Comparison of ENCODE assay signal across 18 cellular contexts in genomic region chr1:159430985-159431384, GRCh38. TPM values are rescaled to one million over a fixed set of nuclear protein-coding genes. Genes with fewer than 3 reads are reported as not detected.
DNase-seq lines count a peak whose midpoint lies in the region; ATAC-seq and TF ChIP-seq lines count a peak whose summit lies in the region.
"Had no signal": no experiment of that assay in that cellular context is flagged by ENCODE, and none has a peak within 500 bp of the region (broad histone marks: within the 10 kb centered on the region; RNA-seq: fewer than 3 reads in every experiment).

No MANE protein-coding gene starts in this region.

- H2BK120ac ChIP-seq in H9 (ENCODE audit: low read depth, low read length, poor library complexity, severe bottlenecking) = no peak overlapping the region

- no peak overlapping the region for H3K4me3 Mint-ChIP-seq in H9
- H3K4me3 Mint-ChIP-seq: B cell; CD4-positive, alpha-beta memory T cell; IgD-negative memory B cell had no signal

- H3K23me2 ChIP-seq in H9 (ENCODE audit: insufficient read length, low read depth, low read length, poor library complexity, severe bottlenecking) = no peaks in the 10 kb centered on the region

- no peak overlapping the region for H3K56ac ChIP-seq in H9 (ENCODE audit: insufficient read length, low read depth, low read length)

- H3K27ac Mint-ChIP-seq in H9 = no peak overlapping the region
- H3K27ac Mint-ChIP-seq: B cell; CD4-positive, alpha-beta memory T cell; IgD-negative memory B cell had no signal

- H3K79me2 ChIP-seq in H9 (ENCODE audit: insufficient read depth, low read length) = no peaks in the 10 kb centered on the region

- no peak overlapping the region for H2BK5ac ChIP-seq in H9 (ENCODE audit: insufficient read length, low read length)

- H3K4me2 ChIP-seq in H9 (ENCODE audit: insufficient read depth, insufficient read length, low read length) = no peak overlapping the region

- H3K4me1 ChIP-seq in right atrium auricular region (no peaks in the 10 kb centered on the region), gastroesophageal sphincter (no peaks in the 10 kb centered on the region), H9 (ENCODE audit: insufficient read depth, low read length) (no peaks in the 10 kb centered on the region)

- no peaks in the 10 kb centered on the region for H3K9me3 ChIP-seq in right atrium auricular region
- H3K9me3 ChIP-seq in gastroesophageal sphincter = no peaks in the 10 kb centered on the region
- H3K9me3 ChIP-seq in H9 (ENCODE audit: control insufficient read depth, low read depth, low read length) = no peaks in the 10 kb centered on the region

- H2BK15ac ChIP-seq in H9 (ENCODE audit: low read depth, low read length) = no peak overlapping the region

- DNase-seq in left ventricle myocardium superior = no peak
- no peak for DNase-seq in right atrium auricular region (ENCODE audit: low spot score)
- DNase-seq in pons (ENCODE audit: low spot score) = peak; percentile 58
- DNase-seq in KBM-7 = no peak
- no peak for DNase-seq in H9
- DNase-seq: ACHN; CD4-positive, alpha-beta memory T cell; DMS79 had no signal

- peaks cover 2% of the 10 kb centered on the region for H3K27me3 Mint-ChIP-seq in H9 (ENCODE audit: low read depth)

- in situ Hi-C loops in KBM-7 (cut with MboI; ENCODE audit: low pct_unique_long_range_greater_than_20kb, low sequenced_read_pairs) = no loop called here

- no peak overlapping the region for H3K9ac ChIP-seq in H9 (ENCODE audit: extremely low read depth, insufficient read length, low read length)

- ATAC-seq in left ventricle myocardium superior = peak; percentile 31
- ATAC-seq in gastroesophageal sphincter = peak; percentile 31
- no peak for ATAC-seq in HG03045 (IDR thresholded peaks at IDR 0.05; ENCODE audit: unreplicated experiment)
- ATAC-seq: GM12878, HCT116 had no signal

- no peaks in the 10 kb centered on the region for H3K4me1 Mint-ChIP-seq in H9
- H3K4me1 Mint-ChIP-seq: B cell; CD4-positive, alpha-beta memory T cell; IgD-negative memory B cell had no signal

- TF ChIP-seq CTCF in right atrium auricular region (IDR thresholded peaks at IDR 0.05) (no peak), gastroesophageal sphincter (IDR thresholded peaks at IDR 0.05) (no peak), H9 (conservative IDR thresholded peaks at IDR 0.05) (no peak)

- no peak overlapping the region for H3K18ac ChIP-seq in H9 (ENCODE audit: insufficient read length, low read depth, low read length)

- H2BK12ac ChIP-seq in H9 (ENCODE audit: insufficient read length, low read depth, low read length) = no peak overlapping the region

- no peak overlapping the region for H4K8ac ChIP-seq in H9 (replicated peaks; ENCODE audit: insufficient read length, low read depth, low read length)

- no peak overlapping the region for H2AFZ ChIP-seq in H9 (ENCODE audit: low read length)

- no peaks in the 10 kb centered on the region for H4K20me1 ChIP-seq in H9 (ENCODE audit: control insufficient read depth, insufficient read depth, insufficient read length)

- H4K5ac ChIP-seq in H9 (ENCODE audit: insufficient read length, low read depth, low read length) = no peak overlapping the region

- WGBS in gastroesophageal sphincter (ENCODE audit: low coverage in 1 of 2), 2 donors = 74 to 86% methylated on average over 6 of the region's 6 CpGs
- no CpG with 5 or more reads among the region's 6 CpGs for WGBS in H9 (ENCODE audit: extremely low coverage, insufficient read length, low lambda C conversion rate)

- no peak overlapping the region for H3K4ac ChIP-seq in H9 (ENCODE audit: low read depth, low read length)

- no peak overlapping the region for H3K27ac ChIP-seq in right atrium auricular region
- no peak overlapping the region for H3K27ac ChIP-seq in gastroesophageal sphincter
- H3K27ac ChIP-seq in H9 (ENCODE audit: insufficient read length, low read depth, low read length) = no peak overlapping the region

- H3K23ac ChIP-seq in H9 (ENCODE audit: insufficient read length, low read depth, low read length) = no peak overlapping the region

- H3T11ph ChIP-seq in H9 (ENCODE audit: low read length) = no peak overlapping the region

- peaks cover 0 to 28% (median 0%) of the 10 kb centered on the region in 3 experiments; a peak in 2 of 7 replicates for H3K36me3 Mint-ChIP-seq in H9 (ENCODE audit: insufficient read depth in 1 of 3, low read depth in 3 of 3)
- H3K36me3 Mint-ChIP-seq: CD4-positive, alpha-beta memory T cell; IgD-negative memory B cell had no signal

- H3K27me3 ChIP-seq in right atrium auricular region = no peaks in the 10 kb centered on the region
- no peaks in the 10 kb centered on the region for H3K27me3 ChIP-seq in gastroesophageal sphincter
- no peaks in the 10 kb centered on the region for H3K27me3 ChIP-seq in H9 (ENCODE audit: insufficient read depth, low read length)

- intact Hi-C loops in left ventricle myocardium superior (cut with micrococcal nuclease) = no loop called here

- H2BK20ac ChIP-seq in H9 (ENCODE audit: low read depth, low read length, poor library complexity, severe bottlenecking) = no peak overlapping the region

- H3K79me1 ChIP-seq in H9 (ENCODE audit: insufficient read depth, low read depth, low read length, poor library complexity, severe bottlenecking) = no peaks in the 10 kb centered on the region

- no peak for TF ChIP-seq EP300 in gastroesophageal sphincter (IDR thresholded peaks at IDR 0.05)

- peaks cover 0 to 35% of the 10 kb centered on the region in 2 experiments; a peak in 2 of 5 replicates for H3K9me3 Mint-ChIP-seq in H9

- TF ChIP-seq POLR2A in gastroesophageal sphincter (IDR thresholded peaks at IDR 0.05) = no peak

- no peak overlapping the region for H2AK5ac ChIP-seq in H9 (ENCODE audit: insufficient read length, low read length)

- H3K14ac ChIP-seq in H9 (ENCODE audit: insufficient read depth, low read length) = no peak overlapping the region

- H3K36me3 ChIP-seq in right atrium auricular region (no peaks in the 10 kb centered on the region), gastroesophageal sphincter (no peaks in the 10 kb centered on the region)

- H3K4me3 ChIP-seq in right atrium auricular region = no peak overlapping the region
- H3K4me3 ChIP-seq in gastroesophageal sphincter = no peak overlapping the region
- H3K4me3 ChIP-seq: GM12878 had no signal

- H4K91ac ChIP-seq in H9 (ENCODE audit: insufficient read length, low read depth, low read length) = no peak overlapping the region

RNA-seq across cellular contexts. Expression of gene OR10J4, which starts 1.0 kb away (rescaled TPM):
- total RNA-seq in left ventricle myocardium superior (not detected), right atrium auricular region (not detected), gastroesophageal sphincter (not detected), H9 (2021) (not detected in 2 replicates)
- total RNA-seq: A172; B cell; CD4-positive, alpha-beta memory T cell; G401; GM12878; H4; HT-29 had no signal

RNA-seq across cellular contexts. Expression of gene OR10J1, which starts 8.5 kb away (rescaled TPM):
- total RNA-seq in left ventricle myocardium superior (not detected), right atrium auricular region (not detected), gastroesophageal sphincter (not detected), H9 (2021) (not detected in 2 replicates)
- total RNA-seq: A172; B cell; CD4-positive, alpha-beta memory T cell; G401; GM12878; H4; HT-29 had no signal
